20 cellular contexts compared by ENCODE assay signal in the genomic region with DNA sequence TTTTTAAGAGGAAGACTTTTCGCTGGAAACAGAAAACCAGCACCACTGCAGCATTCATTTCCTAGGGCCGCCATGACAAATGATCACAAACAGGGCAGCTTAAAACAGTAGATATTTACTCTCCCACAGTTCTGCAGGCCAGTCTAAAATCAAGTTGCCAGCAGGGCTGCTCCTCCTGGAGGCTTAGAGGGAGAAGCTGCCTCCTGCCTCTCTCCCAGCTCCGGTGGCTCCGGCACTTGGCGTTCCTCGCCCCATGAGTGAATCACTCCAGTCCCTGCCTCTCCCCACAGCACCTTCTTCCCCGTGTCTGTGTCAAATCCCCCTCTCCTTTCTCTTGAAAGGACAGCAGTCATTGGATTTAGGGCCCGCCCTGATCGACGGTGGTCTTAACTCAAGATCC.
DNase-seq lines count a peak whose midpoint lies in the region; ATAC-seq and TF ChIP-seq lines count a peak whose summit lies in the region.
"Had no signal": no experiment of that assay in that cellular context is flagged by ENCODE, and none has a peak within 500 bp of the region (broad histone marks: within the 10 kb centered on the region; RNA-seq: fewer than 3 reads in every experiment).

No MANE protein-coding gene starts in this region.

- H3K4me1 ChIP-seq in DND-41 (ENCODE audit: insufficient read depth, low read length) = peaks cover 20% of the 10 kb centered on the region
- no peaks in the 10 kb centered on the region for H3K4me1 ChIP-seq in naive thymus-derived CD4-positive, alpha-beta T cell (ENCODE audit: control insufficient read depth in 2 of 2, insufficient read depth in 2 of 2, low read length in 2 of 2)
- peaks cover 0 to 42% (median 13%) of the 10 kb centered on the region in 6 donors for H3K4me1 ChIP-seq in spleen

- ATAC-seq in activated CD4-positive, alpha-beta T cell treated with anti-CD3 and anti-CD28 coated beads for 36 hours = no peak
- no peak for ATAC-seq in DND-41 (ENCODE audit: insufficient read depth, low read depth)
- no peak for ATAC-seq in activated naive CD8-positive, alpha-beta T cell treated with anti-CD3 and anti-CD28 coated beads, Interleukin-2, amount 10 ng/mL, durations not matched to agents 7 days and 5 days (ENCODE audit: low read depth)
- ATAC-seq in naive thymus-derived CD4-positive, alpha-beta T cell = no peak
- ATAC-seq: heart right ventricle, Right ventricle myocardium inferior had no signal

- peaks cover 33% of the 10 kb centered on the region for H3K4me1 Mint-ChIP-seq in activated CD4-positive, alpha-beta T cell treated with anti-CD3 and anti-CD28 coated beads for 36 hours
- peaks cover 28% of the 10 kb centered on the region for H3K4me1 Mint-ChIP-seq in activated naive CD8-positive, alpha-beta T cell treated with anti-CD3 and anti-CD28 coated beads, Interleukin-2, amount 10 ng/mL, durations not matched to agents 7 days and 5 days
- peaks cover 0 to 45% (median 0%) of the 10 kb centered on the region in 7 donors for H3K4me1 Mint-ChIP-seq in naive thymus-derived CD4-positive, alpha-beta T cell
- peaks cover 6% of the 10 kb centered on the region for H3K4me1 Mint-ChIP-seq in mesothelial cell of epicardium

- H3K79me2 ChIP-seq in DND-41 (ENCODE audit: insufficient read depth, low read length) = no peaks in the 10 kb centered on the region

- no peak overlapping the region for H3K4me3 ChIP-seq in DND-41 (ENCODE audit: low read depth in 1 of 2, low read length in 2 of 2)
- no peak overlapping the region for H3K4me3 ChIP-seq in naive thymus-derived CD4-positive, alpha-beta T cell (ENCODE audit: low read length)
- H3K4me3 ChIP-seq in spleen = no peak overlapping the region
- H3K4me3 ChIP-seq: breast epithelium, heart right ventricle, left lung, mucosa of descending colon had no signal

- no peak for TF ChIP-seq CTCF in DND-41 (IDR thresholded peaks at IDR 0.05; ENCODE audit: borderline replicate concordance, extremely low read depth, low read length, poor library complexity, severe bottlenecking)
- TF ChIP-seq CTCF in spleen (IDR thresholded peaks at IDR 0.05 in 8 of 11, conservative IDR thresholded peaks at IDR 0.05 in 3 of 11) = no peak
- TF ChIP-seq CTCF in mesothelial cell of epicardium (IDR thresholded peaks at IDR 0.05; ENCODE audit: unreplicated experiment) = no peak

- H3K27me3 ChIP-seq in DND-41 (ENCODE audit: insufficient read depth, low read length, poor library complexity) (no peaks in the 10 kb centered on the region), spleen (replicated peaks in 1 of 7) (no peaks in the 10 kb centered on the region)
- no peaks in the 10 kb centered on the region for H3K27me3 ChIP-seq in naive thymus-derived CD4-positive, alpha-beta T cell (ENCODE audit: control insufficient read depth in 2 of 2, insufficient read depth in 2 of 2, low read length in 2 of 2)
- H3K27me3 ChIP-seq: breast epithelium, heart right ventricle, left lung had no signal

- no peak overlapping the region for H2AFZ ChIP-seq in DND-41 (ENCODE audit: low read depth, low read length)

- POLR2A ChIA-PET in activated CD4-positive, alpha-beta T cell treated with anti-CD3 and anti-CD28 coated beads for 36 hours (lab: Charles Lee) = interaction anchor here (0.6 kb wide), 1 partner anchor 171 kb away, joined by 3 read pairs; no protein-coding TSS in a partner anchor
- POLR2A ChIA-PET in activated naive CD8-positive, alpha-beta T cell treated with anti-CD3 and anti-CD28 coated beads, Interleukin-2, amount 10 ng/mL, durations not matched to agents 7 days and 5 days (lab: Charles Lee) = interaction anchor here (0.7 to 1.2 kb wide), 3 partner anchors 11 to 218 kb away, joined by 4 to 6 read pairs (median 4); no protein-coding TSS in a partner anchor
- POLR2A ChIA-PET in naive thymus-derived CD4-positive, alpha-beta T cell (lab: Charles Lee) = no interaction called here

- TF ChIP-seq POLR2A in spleen (IDR thresholded peaks at IDR 0.05) = no peak

- intact Hi-C loops in activated CD4-positive, alpha-beta T cell treated with anti-CD3 and anti-CD28 coated beads for 36 hours (cut with DNase I, micrococcal nuclease) = loop anchor here in 1 of 2 experiments (2.0 kb wide), 1 partner anchor 41 kb away; no protein-coding TSS in a partner anchor
- intact Hi-C loops in naive thymus-derived CD4-positive, alpha-beta T cell (cut with micrococcal nuclease) = loop anchor here in 1 of 2 donors (5.0 kb wide), 1 partner anchor 48 kb away; no protein-coding TSS in a partner anchor
- intact Hi-C loops in spleen (cut with DNase I; ENCODE audit: low total_unique reads) = no loop called here

- H3K27ac Mint-ChIP-seq in activated CD4-positive, alpha-beta T cell treated with anti-CD3 and anti-CD28 coated beads for 36 hours = peak overlapping the region; percentile 72
- peak overlapping the region; percentile 60 for H3K27ac Mint-ChIP-seq in activated naive CD8-positive, alpha-beta T cell treated with anti-CD3 and anti-CD28 coated beads, Interleukin-2, amount 10 ng/mL, durations not matched to agents 7 days and 5 days
- H3K27ac Mint-ChIP-seq in naive thymus-derived CD4-positive, alpha-beta T cell = peak overlapping the region in 5 of 9 donors; percentile 1 to 58 (median 28)
- no peak overlapping the region for H3K27ac Mint-ChIP-seq in mesothelial cell of epicardium

- no peak overlapping the region for H3K4me3 Mint-ChIP-seq in activated CD4-positive, alpha-beta T cell treated with anti-CD3 and anti-CD28 coated beads for 36 hours
- no peak overlapping the region for H3K4me3 Mint-ChIP-seq in activated naive CD8-positive, alpha-beta T cell treated with anti-CD3 and anti-CD28 coated beads, Interleukin-2, amount 10 ng/mL, durations not matched to agents 7 days and 5 days
- no peak overlapping the region for H3K4me3 Mint-ChIP-seq in naive thymus-derived CD4-positive, alpha-beta T cell
- no peak overlapping the region for H3K4me3 Mint-ChIP-seq in mesothelial cell of epicardium
- H3K4me3 Mint-ChIP-seq: activated T-helper 1 cell treated with anti-CD3 and anti-CD28 coated beads, Interleukin-12 subunit alpha, Interleukin-12 subunit beta, Interleukin-2, Interleukin-4 antibody, amounts not matched to agents 30 ng/mL and 10 ng/mL and 1 ng/mL, durations not matched to agents 14 hours and 24 hours and 36 hours had no signal

- H3K4me2 ChIP-seq in DND-41 (ENCODE audit: insufficient read depth, low read length) = no peak overlapping the region

- H3K9ac ChIP-seq in DND-41 (ENCODE audit: low read depth, low read length) = no peak overlapping the region

- no peaks in the 10 kb centered on the region for H4K20me1 ChIP-seq in DND-41 (ENCODE audit: insufficient read depth, low read length)

- WGBS in spleen, 5 donors = 96% methylated on average over 10 of the region's 10 CpGs

- no peaks in the 10 kb centered on the region for H3K9me3 Mint-ChIP-seq in activated CD4-positive, alpha-beta T cell treated with anti-CD3 and anti-CD28 coated beads for 36 hours (ENCODE audit: low read depth)
- no peaks in the 10 kb centered on the region for H3K9me3 Mint-ChIP-seq in activated naive CD8-positive, alpha-beta T cell treated with anti-CD3 and anti-CD28 coated beads, Interleukin-2, amount 10 ng/mL, durations not matched to agents 7 days and 5 days
- no peaks in the 10 kb centered on the region for H3K9me3 Mint-ChIP-seq in naive thymus-derived CD4-positive, alpha-beta T cell
- H3K9me3 Mint-ChIP-seq in mesothelial cell of epicardium = no peaks in the 10 kb centered on the region
- H3K9me3 Mint-ChIP-seq: activated T-helper 1 cell treated with anti-CD3 and anti-CD28 coated beads, Interleukin-12 subunit alpha, Interleukin-12 subunit beta, Interleukin-2, Interleukin-4 antibody, amounts not matched to agents 30 ng/mL and 10 ng/mL and 1 ng/mL, durations not matched to agents 14 hours and 24 hours and 36 hours had no signal

- no peaks in the 10 kb centered on the region for H3K27me3 Mint-ChIP-seq in activated CD4-positive, alpha-beta T cell treated with anti-CD3 and anti-CD28 coated beads for 36 hours
- no peaks in the 10 kb centered on the region for H3K27me3 Mint-ChIP-seq in activated naive CD8-positive, alpha-beta T cell treated with anti-CD3 and anti-CD28 coated beads, Interleukin-2, amount 10 ng/mL, durations not matched to agents 7 days and 5 days
- H3K27me3 Mint-ChIP-seq in naive thymus-derived CD4-positive, alpha-beta T cell = no peaks in the 10 kb centered on the region
- no peaks in the 10 kb centered on the region for H3K27me3 Mint-ChIP-seq in mesothelial cell of epicardium (ENCODE audit: low read depth)

- CTCF ChIA-PET in activated CD4-positive, alpha-beta T cell treated with anti-CD3 and anti-CD28 coated beads for 36 hours (lab: Charles Lee) = interaction anchor here (1.3 kb wide), 1 partner anchor 41 kb away, joined by 3 read pairs; no protein-coding TSS in a partner anchor
- CTCF ChIA-PET in naive thymus-derived CD4-positive, alpha-beta T cell (lab: Charles Lee) = no interaction called here

- H3K9me3 ChIP-seq in DND-41 (ENCODE audit: insufficient read depth, low read length, severe bottlenecking) = no peaks in the 10 kb centered on the region
- no peaks in the 10 kb centered on the region for H3K9me3 ChIP-seq in naive thymus-derived CD4-positive, alpha-beta T cell (ENCODE audit: control insufficient read depth in 2 of 3, low read length in 3 of 3)
- H3K9me3 ChIP-seq in spleen = no peaks in the 10 kb centered on the region
- H3K9me3 ChIP-seq: breast epithelium, heart right ventricle, left lung, mucosa of descending colon had no signal

- peaks cover 29% of the 10 kb centered on the region for H3K36me3 ChIP-seq in DND-41 (ENCODE audit: insufficient read depth, low read length)
- H3K36me3 ChIP-seq in naive thymus-derived CD4-positive, alpha-beta T cell (ENCODE audit: control insufficient read depth in 2 of 3, insufficient read depth in 3 of 3, low read length in 3 of 3) = peaks cover 0 to 23% (median 0%) of the 10 kb centered on the region in 3 experiments
- peaks cover 0 to 34% (median 19%) of the 10 kb centered on the region in 6 donors for H3K36me3 ChIP-seq in spleen
- H3K36me3 ChIP-seq: breast epithelium had no signal

- peaks cover 22% of the 10 kb centered on the region for H3K36me3 Mint-ChIP-seq in activated CD4-positive, alpha-beta T cell treated with anti-CD3 and anti-CD28 coated beads for 36 hours (ENCODE audit: low read depth)
- H3K36me3 Mint-ChIP-seq in activated naive CD8-positive, alpha-beta T cell treated with anti-CD3 and anti-CD28 coated beads, Interleukin-2, amount 10 ng/mL, durations not matched to agents 7 days and 5 days = peaks cover 22% of the 10 kb centered on the region
- peaks cover 0 to 14% (median 9%) of the 10 kb centered on the region in 5 donors for H3K36me3 Mint-ChIP-seq in naive thymus-derived CD4-positive, alpha-beta T cell
- H3K36me3 Mint-ChIP-seq in mesothelial cell of epicardium = peaks cover 8% of the 10 kb centered on the region

- no peak for DNase-seq in activated CD4-positive, alpha-beta T cell treated with anti-CD3 and anti-CD28 coated beads for 36 hours
- no peak for DNase-seq in activated CD4-positive, alpha-beta T cell treated with anti-CD3 and anti-CD28 coated beads, Interleukin-2, amount 50 U/mL, for 48 hours
- DNase-seq in DND-41 (no peak), spleen (no peak), mesothelial cell of epicardium (ENCODE audit: low spot score in 2 of 2, unreplicated experiment in 2 of 2) (no peak)
- no peak for DNase-seq in activated naive CD8-positive, alpha-beta T cell treated with anti-CD3 and anti-CD28 coated beads, Interleukin-2, amount 10 ng/mL, durations not matched to agents 7 days and 5 days
- no peak for DNase-seq in naive thymus-derived CD4-positive, alpha-beta T cell
- DNase-seq in activated CD8-positive, alpha-beta memory T cell treated with anti-CD3 and anti-CD28 coated beads, Interleukin-2, amount 50 U/mL, for 4 hours = no peak
- DNase-seq: heart right ventricle, left lung, MM.1S, mucosa of descending colon, NCI-H1694 treated with DMSO at 0.1 percent for 48 hours, nucleus accumbens, OCI-M1, SW 1271 had no signal

- H3K27ac ChIP-seq in DND-41 (ENCODE audit: low read length) (0 out of 2 replicates have a peak overlapping the region, but pooled peaks have one; percentile 51), spleen (no peak overlapping the region)
- H3K27ac ChIP-seq in naive thymus-derived CD4-positive, alpha-beta T cell (ENCODE audit: low read depth, low read length) = no peak overlapping the region
- H3K27ac ChIP-seq: breast epithelium, C4-2B, heart right ventricle, left lung had no signal
